Comparison of ENCODE assay signal across 10 cellular contexts in the genomic region with DNA sequence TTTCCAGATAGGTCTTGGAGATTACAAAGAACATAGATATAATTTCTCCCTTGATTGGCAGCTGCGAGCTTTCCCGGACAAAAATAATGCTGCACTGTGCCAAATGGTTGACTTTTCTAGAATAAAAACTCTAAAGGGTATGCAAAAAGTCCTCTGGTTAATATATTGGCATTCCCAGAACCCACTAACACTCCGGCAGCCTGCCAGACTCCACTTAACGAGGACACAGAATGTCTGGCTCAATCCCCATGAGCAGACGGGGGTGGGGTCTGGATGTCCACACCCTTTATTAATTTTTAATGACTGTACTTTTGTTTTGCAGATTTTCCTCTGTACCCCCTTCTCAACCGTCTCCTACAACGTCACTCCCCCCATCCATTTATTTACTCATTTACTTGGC. TPM values are rescaled to one million over a fixed set of nuclear protein-coding genes. Genes with fewer than 3 reads are reported as not detected.
DNase-seq lines count a peak whose midpoint lies in the region; ATAC-seq and TF ChIP-seq lines count a peak whose summit lies in the region.
"Had no signal": no experiment of that assay in that cellular context is flagged by ENCODE, and none has a peak within 500 bp of the region (broad histone marks: within the 10 kb centered on the region; RNA-seq: fewer than 3 reads in every experiment).

No MANE protein-coding gene starts in this region.

- H3K27me3 ChIP-seq in RWPE2 (ENCODE audit: insufficient read depth, poor library complexity, severe bottlenecking) (peaks cover 44% of the 10 kb centered on the region), left ventricle myocardium inferior (ENCODE audit: low read depth) (no peaks in the 10 kb centered on the region), smooth muscle cell (ENCODE audit: low read depth) (no peaks in the 10 kb centered on the region)

- peaks cover 74% of the 10 kb centered on the region for H3K79me2 ChIP-seq in smooth muscle cell (ENCODE audit: low read depth)

- ATAC-seq in RWPE2 (ENCODE audit: low read depth) (no peak; the same call in 2 of the 3 replicates), esophagus mucosa (no peak), HG03159 (IDR thresholded peaks at IDR 0.05; ENCODE audit: unreplicated experiment) (no peak), GM21447 (IDR thresholded peaks at IDR 0.05; ENCODE audit: unreplicated experiment) (no peak)
- ATAC-seq: activated T-helper 17 cell treated with anti-CD3 and anti-CD28 coated beads, Interleukin-2, amount 50 U/mL, for 72 hours; naive thymus-derived CD8-positive, alpha-beta T cell had no signal

- H3F3A ChIP-seq in smooth muscle cell (ENCODE audit: low read depth), result peaks cover 25% of the 10 kb centered on the region

- DNase-seq in GM03348 (ENCODE audit: low spot score) (peak; percentile 44), RWPE2 (ENCODE audit: low spot score) (no peak), left ventricle myocardium inferior (peak; percentile 84), smooth muscle cell (lab: John Stamatoyannopoulos, UW; ENCODE audit: unreplicated experiment) (no peak)
- no peak for DNase-seq in activated CD4-positive, alpha-beta T cell treated with anti-CD3 and anti-CD28 coated beads, Interleukin-2, amount 50 U/mL, for 4 hours

- H3K27ac ChIP-seq in RWPE2 (ENCODE audit: poor library complexity, severe bottlenecking) (peak overlapping the region; percentile 52), left ventricle myocardium inferior (replicated peaks) (peak overlapping the region; percentile 92), smooth muscle cell (ENCODE audit: low read depth) (peak overlapping the region; percentile 94)

- TF ChIP-seq CTCF in RWPE2 (IDR thresholded peaks at IDR 0.05; ENCODE audit: poor library complexity, severe bottlenecking) (no peak), left ventricle myocardium inferior (IDR thresholded peaks at IDR 0.05; ENCODE audit: borderline replicate concordance) (no peak), smooth muscle cell (IDR thresholded peaks at IDR 0.05; ENCODE audit: borderline replicate concordance, insufficient read depth, poor library complexity, severe bottlenecking) (no peak)

- WGBS in smooth muscle cell (ENCODE audit: low lambda C conversion rate), result 7% methylated on average over 7 of the region's 7 CpGs

- H3K4me1 ChIP-seq in RWPE2 (ENCODE audit: insufficient read depth, poor library complexity, severe bottlenecking) (no peaks in the 10 kb centered on the region), left ventricle myocardium inferior (peaks cover 80% of the 10 kb centered on the region), smooth muscle cell (ENCODE audit: low read depth) (peaks cover 32% of the 10 kb centered on the region)

- H3K4me2 ChIP-seq in smooth muscle cell, result peak overlapping the region; percentile 89

- no peaks in the 10 kb centered on the region for H3K36me3 ChIP-seq in RWPE2 (ENCODE audit: low read depth)
- H3K36me3 ChIP-seq in left ventricle myocardium inferior, result no peaks in the 10 kb centered on the region
- H3K36me3 ChIP-seq in smooth muscle cell (ENCODE audit: low read depth), result no peaks in the 10 kb centered on the region

- H3K9ac ChIP-seq in smooth muscle cell (ENCODE audit: low read depth), result peak overlapping the region; percentile 70

- H4K20me1 ChIP-seq in smooth muscle cell (ENCODE audit: low read depth), result peaks cover 44% of the 10 kb centered on the region

- H2AFZ ChIP-seq in smooth muscle cell (ENCODE audit: low read depth), result no peak overlapping the region

- intact Hi-C loops in left ventricle myocardium inferior (cut with micrococcal nuclease), result loop anchor here (5.0 to 10.0 kb wide), 2 partner anchors 53 to 160 kb away; no protein-coding TSS in a partner anchor

- H3K4me3 ChIP-seq in RWPE2 (ENCODE audit: severe bottlenecking), result no peak overlapping the region
- peak overlapping the region; percentile 74 for H3K4me3 ChIP-seq in left ventricle myocardium inferior
- H3K4me3 ChIP-seq in smooth muscle cell, result peak overlapping the region; percentile 81

- H3K9me3 ChIP-seq in RWPE2 (ENCODE audit: severe bottlenecking) (no peaks in the 10 kb centered on the region), left ventricle myocardium inferior (replicated peaks) (no peaks in the 10 kb centered on the region), smooth muscle cell (replicated peaks; ENCODE audit: low read depth) (no peaks in the 10 kb centered on the region)

RNA-seq across cellular contexts. Expression of a gene that starts 3.3 kb away (rescaled TPM):
- total RNA-seq in left ventricle myocardium inferior, result 43.3 TPM
- total RNA-seq in smooth muscle cell, result 36.2 and 41.1 TPM in 2 replicates
- polyA plus RNA-seq in smooth muscle cell, result 40.9 and 48.3 TPM in 2 replicates
- total RNA-seq in esophagus mucosa, result 3.0 TPM

Comparison
In these comparisons a context has a peak if more than half of its experiments do, and no peak if none do; other contexts are left out.
1. DNase-seq: peak in GM03348 (single experiment) and left ventricle myocardium inferior (single experiment); none in RWPE2 (single experiment), smooth muscle cell (single experiment) and activated CD4-positive, alpha-beta T cell treated with anti-CD3 and anti-CD28 coated beads, Interleukin-2, amount 50 U/mL, for 4 hours (0 of 2).
2. Peak in every context shown above with its lines, with median percentiles within 50 percentile points of each other: H3K27ac ChIP-seq.